8 cellular contexts compared by ENCODE assay signal in the genomic region with DNA sequence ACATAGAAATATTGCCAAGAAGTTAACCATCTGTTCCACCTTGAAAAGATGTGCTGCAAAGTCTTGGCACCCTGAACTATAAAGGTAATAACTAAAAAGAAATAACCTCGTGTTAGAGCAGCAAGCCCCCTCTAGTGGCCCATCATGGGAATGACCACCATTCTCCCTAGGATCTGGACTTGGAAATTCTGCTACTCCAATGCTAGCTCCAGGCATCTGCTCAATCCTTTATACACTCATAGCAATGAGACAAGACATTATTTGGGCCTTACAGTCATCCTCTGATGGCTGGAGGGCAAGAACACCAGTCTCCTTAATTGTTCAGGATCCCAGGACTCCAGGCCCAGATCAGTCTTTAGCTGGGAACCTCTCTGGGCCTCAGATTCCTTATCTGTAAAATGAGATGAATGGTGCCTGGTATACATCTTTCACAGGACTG.
A peak's percentile ranks its signal among the peaks of the same experiment; 100 is the strongest.
DNase-seq lines count a peak whose midpoint lies in the region; ATAC-seq, FAIRE-seq and TF ChIP-seq lines count a peak whose summit lies in the region.

No MANE protein-coding gene starts in this region.

- H3K9me3 ChIP-seq in AG04450 (ENCODE audit: control insufficient read depth, insufficient read depth, low read length), result peaks cover 10% of the 10 kb centered on the region
- H3K9me3 ChIP-seq in hepatocyte (ENCODE audit: low read depth), result peaks cover 4% of the 10 kb centered on the region
- H3K9me3 ChIP-seq in small intestine (ENCODE audit: control insufficient read depth, low read depth), result peaks cover 2% of the 10 kb centered on the region

- H3K4me1 ChIP-seq in hepatocyte (ENCODE audit: insufficient read depth), result no peaks in the 10 kb centered on the region
- no peaks in the 10 kb centered on the region for H3K4me1 ChIP-seq in small intestine (ENCODE audit: control insufficient read depth in 2 of 2, insufficient read depth in 1 of 2, low read depth in 1 of 2, low read length in 1 of 2)

- POLR2A ChIA-PET in AG04450 (lab: Yijun Ruan, JAX), result no interaction called here

- H3K4me2 ChIP-seq in hepatocyte, result no peak overlapping the region

- H2AFZ ChIP-seq in hepatocyte, result no peak overlapping the region

- H3K36me3 ChIP-seq in hepatocyte (replicated peaks; ENCODE audit: insufficient read depth, low read depth) (no peaks in the 10 kb centered on the region), small intestine (ENCODE audit: control insufficient read depth in 2 of 2, insufficient read depth in 2 of 2, low read length in 2 of 2) (no peaks in the 10 kb centered on the region)

- H3K27ac ChIP-seq in AG04450 (ENCODE audit: low read depth, low read length) (no peak overlapping the region), hepatocyte (no peak overlapping the region), small intestine (ENCODE audit: low read depth in 1 of 2, low read length in 1 of 2) (no peak overlapping the region)

- DNase-seq in AG04450 (ENCODE audit: low read depth, low spot score), result no peak
- DNase-seq in NOMO-1 treated with DMSO at 0.1 percent for 48 hours (lab: John Stamatoyannopoulos, UW; ENCODE audit: unreplicated experiment), result peak; percentile 8
- peak in 1 of 2 donors; percentile 31 for DNase-seq in activated naive CD4-positive, alpha-beta T cell treated with anti-CD3 and anti-CD28 coated beads, Interleukin-2, amount 50 U/mL, for 72 hours (ENCODE audit: low spot score in 2 of 2)
- peak; percentile 66 for DNase-seq in hepatocyte (ENCODE audit: low spot score)
- peak; percentile 56 for DNase-seq in small intestine

- TF ChIP-seq CTCF in AG04450 (IDR thresholded peaks at IDR 0.05; ENCODE audit: low read depth, low read length) (peak; percentile 96), GM12873 (IDR thresholded peaks at IDR 0.05; ENCODE audit: insufficient read depth, low read depth, low read length, missing control alignments) (peak; percentile 87), hepatocyte (IDR thresholded peaks at IDR 0.05; ENCODE audit: poor library complexity) (peak; percentile 81)

- H3K79me2 ChIP-seq in hepatocyte, result peaks cover 4% of the 10 kb centered on the region

- peaks cover 0 to 21% of the 10 kb centered on the region in 2 donors for H3K36me3 Mint-ChIP-seq in activated naive CD4-positive, alpha-beta T cell treated with anti-CD3 and anti-CD28 coated beads, Interleukin-2, amount 50 U/mL, for 72 hours

- H3K27me3 ChIP-seq in AG04450 (ENCODE audit: control insufficient read depth, insufficient read depth, low read length) (no peaks in the 10 kb centered on the region), hepatocyte (no peaks in the 10 kb centered on the region), small intestine (ENCODE audit: control insufficient read depth in 2 of 2, insufficient read depth in 2 of 2, low read length in 2 of 2) (no peaks in the 10 kb centered on the region)

- CTCF ChIA-PET in AG04450 (lab: Charles Lee), result interaction anchor here (0.6 to 5.3 kb wide), 38 partner anchors 9 to 1841 kb away, joined by 3 to 101 read pairs (median 4); a partner anchor contains a TSS

- ATAC-seq in HG03378 (IDR thresholded peaks at IDR 0.05; ENCODE audit: unreplicated experiment) (peak; percentile 64), GM18909 (IDR thresholded peaks at IDR 0.05; ENCODE audit: poor library complexity, unreplicated experiment) (no peak)
- peak; percentile 38 to 45 for ATAC-seq in activated naive CD4-positive, alpha-beta T cell treated with anti-CD3 and anti-CD28 coated beads, Interleukin-2, amount 50 U/mL, for 72 hours

- H3K27ac Mint-ChIP-seq in activated naive CD4-positive, alpha-beta T cell treated with anti-CD3 and anti-CD28 coated beads, Interleukin-2, amount 50 U/mL, for 72 hours, result no peak overlapping the region

- no peaks in the 10 kb centered on the region for H3K9me2 ChIP-seq in hepatocyte (replicated peaks; ENCODE audit: insufficient read depth)

- no peak overlapping the region for H3K4me3 ChIP-seq in AG04450 (ENCODE audit: low read depth, low read length)
- no peak overlapping the region for H3K4me3 ChIP-seq in hepatocyte
- H3K4me3 ChIP-seq in small intestine (ENCODE audit: low read depth in 1 of 2, low read length in 2 of 2), result no peak overlapping the region

- H4K20me1 ChIP-seq in hepatocyte (ENCODE audit: insufficient read depth, poor library complexity, severe bottlenecking), result no peaks in the 10 kb centered on the region

- WGBS in hepatocyte (ENCODE audit: low lambda C conversion rate, missing lambda C conversion rate), result 0% methylated on average over 1 of the region's 1 CpG
- 0% methylated on average over 1 of the region's 1 CpG for WGBS in small intestine, 3 donors

- FAIRE-seq in small intestine (lab: Jason Lieb, UNC), result no peak

- peaks cover 5 to 7% of the 10 kb centered on the region in 2 donors for H3K9me3 Mint-ChIP-seq in activated naive CD4-positive, alpha-beta T cell treated with anti-CD3 and anti-CD28 coated beads, Interleukin-2, amount 50 U/mL, for 72 hours
